19 cellular contexts compared by ENCODE assay signal in genomic region chr3:133452603-133453313, GRCh38. TPM values are rescaled to one million over a fixed set of nuclear protein-coding genes. Genes with fewer than 3 reads are reported as not detected.
DNase-seq lines count a peak whose midpoint lies in the region; ATAC-seq lines count a peak whose summit lies in the region.
"Had no signal": no experiment of that assay in that cellular context is flagged by ENCODE, and none has a peak within 500 bp of the region (broad histone marks: within the 10 kb centered on the region; RNA-seq: fewer than 3 reads in every experiment).

No MANE protein-coding gene starts in this region.

- peaks cover 4% of the 10 kb centered on the region for H3K79me2 ChIP-seq in trophoblast cell (ENCODE audit: control insufficient read depth, insufficient read depth, low read length, poor library complexity)

- no peak overlapping the region for H3K4me3 ChIP-seq in trophoblast cell (ENCODE audit: low read depth, low read length)

- no peak overlapping the region for H2AFZ ChIP-seq in trophoblast cell (ENCODE audit: insufficient read depth, low read length, poor library complexity)

- no peak overlapping the region for H3K18ac ChIP-seq in trophoblast cell (ENCODE audit: low read length)

- H3K4me2 ChIP-seq in trophoblast cell (ENCODE audit: low read length), result peak overlapping the region; percentile 46

- peaks cover 27 to 36% of the 10 kb centered on the region in 2 experiments for H3K4me1 ChIP-seq in trophoblast cell (ENCODE audit: control insufficient read depth in 1 of 2, insufficient read depth in 2 of 2, low read length in 2 of 2)

- no CpG with 5 or more reads among the region's 5 CpGs for WGBS in trophoblast cell (ENCODE audit: extremely low coverage, insufficient coverage, insufficient read length)

- no peaks in the 10 kb centered on the region for H3K36me3 ChIP-seq in trophoblast cell (ENCODE audit: control insufficient read depth in 1 of 2, insufficient read depth in 2 of 2, low read length in 2 of 2)

- no peak overlapping the region for H3K23ac ChIP-seq in trophoblast cell (ENCODE audit: low read length)

- H4K8ac ChIP-seq in trophoblast cell (ENCODE audit: low read depth, low read length), result peak overlapping the region; percentile 61

- H3K4ac ChIP-seq in trophoblast cell (ENCODE audit: low read depth, low read length), result peak overlapping the region; percentile 82

- H2BK120ac ChIP-seq in trophoblast cell (ENCODE audit: insufficient read depth, low read length, poor library complexity), result peak overlapping the region; percentile 95

- ATAC-seq in HG02884 (IDR thresholded peaks at IDR 0.05; ENCODE audit: unreplicated experiment) (no peak), HG02840 (IDR thresholded peaks at IDR 0.05; ENCODE audit: low FRiP score, unreplicated experiment) (no peak)
- ATAC-seq: activated CD8-positive, alpha-beta memory T cell treated with anti-CD3 and anti-CD28 coated beads, Interleukin-2, amount 10 ng/mL, durations not matched to agents 7 days and 5 days had no signal

- peak; percentile 94 for DNase-seq in EH (ENCODE audit: low read depth)
- DNase-seq in NCI-H146 treated with DMSO at 0.1 percent for 48 hours (lab: John Stamatoyannopoulos, UW; ENCODE audit: unreplicated experiment), result peak; percentile 55
- DNase-seq in epidermal melanocyte (ENCODE audit: insufficient read length, low spot score), result peak; percentile 72
- DNase-seq in trophoblast cell, result peak; percentile 81 to 94
- DNase-seq in NCI-H446 (lab: John Stamatoyannopoulos, UW), result no peak
- DNase-seq in D341Med (ENCODE audit: low spot score), result no peak
- DNase-seq: activated CD4-positive, alpha-beta T cell treated with anti-CD3 and anti-CD28 coated beads for 1 hour; activated CD8-positive, alpha-beta memory T cell treated with anti-CD3 and anti-CD28 coated beads, Interleukin-2, amount 10 ng/mL, durations not matched to agents 7 days and 5 days; activated effector memory CD4-positive, alpha-beta T cell treated with anti-CD3 and anti-CD28 coated beads, Interleukin-2, amount 50 U/mL, for 16 hours; AML-193; DMS 273 treated with DMSO at 0.1 percent for 48 hours; endodermal cell; GOT3; Kasumi-1; NCI-H226; NK-92 treated with Interleukin-12 subunit alpha and Interleukin-12 subunit beta, amount 100 ng/mL, for 24 hours; Right ventricle myocardium superior had no signal

- H2AK5ac ChIP-seq in trophoblast cell (ENCODE audit: low read length), result no peak overlapping the region

- H4K91ac ChIP-seq in trophoblast cell (ENCODE audit: low read depth, low read length), result peak overlapping the region; percentile 91

- no peak overlapping the region for H4K12ac ChIP-seq in trophoblast cell (ENCODE audit: low read depth, low read length)

- H2BK5ac ChIP-seq in trophoblast cell (ENCODE audit: low read depth, low read length, poor library complexity), result peak overlapping the region; percentile 95

- H3K79me1 ChIP-seq in trophoblast cell (ENCODE audit: low read length), result peaks cover 31% of the 10 kb centered on the region

- H2BK12ac ChIP-seq in trophoblast cell (ENCODE audit: low read length), result peak overlapping the region; percentile 96

- H3K27me3 ChIP-seq in trophoblast cell (ENCODE audit: insufficient read depth, low read length), result no peaks in the 10 kb centered on the region

- H3K9ac ChIP-seq in trophoblast cell (ENCODE audit: low read length), result no peak overlapping the region

- peak overlapping the region; percentile 64 for H3K14ac ChIP-seq in trophoblast cell (ENCODE audit: low read length)

- H3K9me3 ChIP-seq in trophoblast cell (ENCODE audit: insufficient read depth, low read depth, low read length), result no peaks in the 10 kb centered on the region

- peak overlapping the region; percentile 99 for H3K27ac ChIP-seq in trophoblast cell (ENCODE audit: low read depth, low read length)

RNA-seq across cellular contexts. Expression of gene BFSP2, which starts 52.9 kb away (rescaled TPM):
- not detected in 2 replicates for polyA plus RNA-seq in trophoblast cell (2013)

Comparison
In these comparisons a context has a peak if more than half of its experiments do, and no peak if none do; other contexts are left out.
1. DNase-seq: peak in EH (single experiment), NCI-H146 treated with DMSO at 0.1 percent for 48 hours (single experiment), epidermal melanocyte (single experiment) and trophoblast cell (2 of 2); none in NCI-H446 (0 of 2) and D341Med (single experiment).